In the genomic region with DNA sequence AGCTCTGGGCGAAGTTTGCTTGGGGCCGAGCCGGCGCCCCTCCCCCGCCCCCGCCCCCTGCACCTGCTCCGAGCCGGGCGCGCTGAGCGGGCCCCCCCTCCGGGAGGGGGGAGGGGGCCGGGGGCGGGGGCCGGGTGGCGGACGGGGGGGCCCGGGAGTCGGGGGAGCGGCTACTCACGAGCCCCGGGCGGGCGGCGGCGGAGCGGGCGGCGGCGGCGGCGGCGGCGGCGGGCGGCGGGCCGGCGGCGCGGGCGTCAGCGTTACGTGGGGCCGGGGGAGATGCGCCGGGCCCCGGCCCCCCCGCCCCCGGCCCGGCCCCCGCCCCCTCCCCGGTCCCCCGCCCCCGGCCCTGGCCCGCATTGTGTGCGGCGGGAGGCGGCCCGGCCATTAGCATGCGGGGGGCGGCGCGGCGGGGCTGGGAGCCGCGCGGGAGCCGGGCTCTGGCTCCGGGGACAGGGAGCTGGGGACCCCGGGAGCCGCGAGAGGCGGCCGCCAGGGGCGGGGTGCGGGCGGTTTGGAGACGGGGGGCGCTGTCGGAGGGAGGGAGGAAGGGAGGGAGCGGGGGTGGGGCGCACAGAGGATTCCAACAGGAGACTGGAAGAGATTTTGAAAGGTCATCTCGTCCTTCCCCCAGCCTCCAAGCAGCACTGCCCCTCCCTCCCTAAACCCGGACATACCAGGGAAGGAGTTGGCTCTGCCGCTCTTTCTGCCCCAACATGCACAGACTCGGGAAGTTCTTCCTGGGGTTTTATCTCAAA, we compare ENCODE assay signal across 1 cellular context.
TF ChIP-seq lines count a peak whose summit lies in the region.

A gene (minus strand): TSS at position 522 of the 758 bp plus-strand sequence. CDS start 5,064 bp downstream, outside the sequence.

TF ChIP-seq in K562, 482 proteins besides CTCF, POLR2A, EP300 and RAD21 (continued from another document):
- TF ChIP-seq, protein P1, sequence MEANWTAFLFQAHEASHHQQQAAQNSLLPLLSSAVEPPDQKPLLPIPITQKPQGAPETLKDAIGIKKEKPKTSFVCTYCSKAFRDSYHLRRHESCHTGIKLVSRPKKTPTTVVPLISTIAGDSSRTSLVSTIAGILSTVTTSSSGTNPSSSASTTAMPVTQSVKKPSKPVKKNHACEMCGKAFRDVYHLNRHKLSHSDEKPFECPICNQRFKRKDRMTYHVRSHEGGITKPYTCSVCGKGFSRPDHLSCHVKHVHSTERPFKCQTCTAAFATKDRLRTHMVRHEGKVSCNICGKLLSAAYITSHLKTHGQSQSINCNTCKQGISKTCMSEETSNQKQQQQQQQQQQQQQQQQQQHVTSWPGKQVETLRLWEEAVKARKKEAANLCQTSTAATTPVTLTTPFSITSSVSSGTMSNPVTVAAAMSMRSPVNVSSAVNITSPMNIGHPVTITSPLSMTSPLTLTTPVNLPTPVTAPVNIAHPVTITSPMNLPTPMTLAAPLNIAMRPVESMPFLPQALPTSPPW (CRISPR knock-in tag; IDR thresholded peaks at IDR 0.05): peak; percentile 92
- TF ChIP-seq ZNF764 (CRISPR knock-in tag; IDR thresholded peaks at IDR 0.05; ENCODE audit: low read depth) (no peak), NR2C2 (CRISPR knock-in tag; IDR thresholded peaks at IDR 0.05) (no peak), NR2C2 (tag; IDR thresholded peaks at IDR 0.05) (peak; percentile 81), TEAD2 (tag; IDR thresholded peaks at IDR 0.05) (0 out of 2 replicates have a peak, but pooled peaks have one; percentile 28)
- TF ChIP-seq, protein P2, sequence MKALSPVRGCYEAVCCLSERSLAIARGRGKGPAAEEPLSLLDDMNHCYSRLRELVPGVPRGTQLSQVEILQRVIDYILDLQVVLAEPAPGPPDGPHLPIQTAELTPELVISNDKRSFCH (CRISPR knock-in tag; IDR thresholded peaks at IDR 0.05): no peak
- TF ChIP-seq, protein P2 (tag; IDR thresholded peaks at IDR 0.05): peak; percentile 74; the same call in 1 of the 2 replicates
